In the genomic region with DNA sequence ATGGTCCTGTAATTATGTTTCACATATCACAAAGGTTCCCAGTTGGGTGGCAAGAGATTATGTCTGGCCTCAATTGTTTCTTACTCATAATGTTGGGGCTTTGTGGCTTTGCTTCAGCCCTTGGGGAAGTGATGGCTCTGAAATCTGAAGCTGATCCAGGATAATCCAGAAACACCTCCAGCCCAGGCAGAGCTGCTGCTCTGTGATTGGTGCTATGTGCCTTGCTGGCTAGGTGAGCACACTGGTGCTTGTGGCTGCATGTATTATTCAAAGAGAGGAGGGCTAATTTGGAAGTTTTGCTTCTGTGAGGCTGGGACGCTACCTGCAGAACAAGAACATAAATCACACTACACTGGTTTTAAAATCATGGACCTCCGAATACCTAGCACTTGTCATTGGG, we compare ENCODE assay signal across 21 cellular contexts.
DNase-seq lines count a peak whose midpoint lies in the region; ATAC-seq and TF ChIP-seq lines count a peak whose summit lies in the region.
"Had no signal": no experiment of that assay in that cellular context is flagged by ENCODE, and none has a peak within 500 bp of the region (broad histone marks: within the 10 kb centered on the region; RNA-seq: fewer than 3 reads in every experiment).

No MANE protein-coding gene starts in this region.

- H3K23me2 ChIP-seq in H9 (ENCODE audit: insufficient read length, low read depth, low read length, poor library complexity, severe bottlenecking) = no peaks in the 10 kb centered on the region

- no peaks in the 10 kb centered on the region for H4K20me1 ChIP-seq in H9 (ENCODE audit: control insufficient read depth, insufficient read depth, insufficient read length)
- H4K20me1 ChIP-seq: BLaER1 treated with 17β-estradiol and CSF1 and Interleukin-3, amounts not matched to agents 10 nM and 100 nM had no signal

- H4K5ac ChIP-seq in H9 (ENCODE audit: insufficient read length, low read depth, low read length) = no peak overlapping the region

- H4K8ac ChIP-seq in H9 (replicated peaks; ENCODE audit: insufficient read length, low read depth, low read length) = no peak overlapping the region

- CTCF ChIA-PET in CD8-positive, alpha-beta T cell (lab: Charles Lee) = no interaction called here

- H3K9ac ChIP-seq in H9 (ENCODE audit: extremely low read depth, insufficient read length, low read length) = no peak overlapping the region
- H3K9ac ChIP-seq: BLaER1 treated with 17β-estradiol and CSF1 and Interleukin-3, amounts not matched to agents 10 nM and 100 nM had no signal

- H3T11ph ChIP-seq in H9 (ENCODE audit: low read length) = no peak overlapping the region

- no peak overlapping the region for H3K56ac ChIP-seq in H9 (ENCODE audit: insufficient read length, low read depth, low read length)

- no peak for TF ChIP-seq CTCF in CD8-positive, alpha-beta T cell (IDR thresholded peaks at IDR 0.05)
- no peak for TF ChIP-seq CTCF in H9 (conservative IDR thresholded peaks at IDR 0.05)
- TF ChIP-seq CTCF in WERI-Rb-1 (IDR thresholded peaks at IDR 0.05; ENCODE audit: low read depth, low read length) = no peak

- H2BK12ac ChIP-seq in H9 (ENCODE audit: insufficient read length, low read depth, low read length) = no peak overlapping the region

- H2AK5ac ChIP-seq in H9 (ENCODE audit: insufficient read length, low read length) = no peak overlapping the region

- peak overlapping the region; percentile 8 for H3K27ac Mint-ChIP-seq in CD8-positive, alpha-beta T cell
- peak overlapping the region in 1 of 3 experiments; percentile 72; a peak in 2 of 7 replicates for H3K27ac Mint-ChIP-seq in H9
- H3K27ac Mint-ChIP-seq in activated naive CD4-positive, alpha-beta T cell treated with anti-CD3 and anti-CD28 coated beads, Interleukin-2, amount 50 U/mL, for 72 hours = no peak overlapping the region
- H3K27ac Mint-ChIP-seq: CD14-positive monocyte; CD4-positive, alpha-beta T cell had no signal

- intact Hi-C loops in CD8-positive, alpha-beta T cell (cut with DNase I, micrococcal nuclease) = no loop called here

- no peak overlapping the region for H3K23ac ChIP-seq in H9 (ENCODE audit: insufficient read length, low read depth, low read length)

- no peak overlapping the region for H2BK15ac ChIP-seq in H9 (ENCODE audit: low read depth, low read length)

- H3K79me2 ChIP-seq in H9 (ENCODE audit: insufficient read depth, low read length) = no peaks in the 10 kb centered on the region

- H3K4me3 Mint-ChIP-seq in CD8-positive, alpha-beta T cell = no peak overlapping the region
- no peak overlapping the region for H3K4me3 Mint-ChIP-seq in H9
- H3K4me3 Mint-ChIP-seq: CD4-positive, alpha-beta T cell had no signal

- POLR2A ChIA-PET in CD8-positive, alpha-beta T cell (lab: Charles Lee) = no interaction called here

- peaks cover 2% of the 10 kb centered on the region for H3K27me3 Mint-ChIP-seq in CD8-positive, alpha-beta T cell (ENCODE audit: low read depth)
- peaks cover 2% of the 10 kb centered on the region; the same call in 1 of the 2 replicates for H3K27me3 Mint-ChIP-seq in H9 (ENCODE audit: low read depth)
- H3K27me3 Mint-ChIP-seq: CD4-positive, alpha-beta T cell had no signal

- DNase-seq in CD8-positive, alpha-beta T cell = no peak
- peak; percentile 11 for DNase-seq in H9
- DNase-seq in WERI-Rb-1 = peak; percentile 69
- peak; percentile 18 for DNase-seq in islet precursor cell
- DNase-seq in activated naive CD4-positive, alpha-beta T cell treated with anti-CD3 and anti-CD28 coated beads, Interleukin-2, amount 50 U/mL, for 72 hours (ENCODE audit: low spot score in 2 of 2) = no peak
- DNase-seq in COLO668 (lab: John Stamatoyannopoulos, UW; ENCODE audit: unreplicated experiment) = no peak
- DNase-seq: 8988T; ACHN; AML-193; BE2C; Caco-2; CD4-positive, alpha-beta T cell; DMS153; DND-41; GOT3; HCEC 1CT had no signal

- peaks cover 20% of the 10 kb centered on the region for H3K4me1 ChIP-seq in CD8-positive, alpha-beta T cell (ENCODE audit: insufficient read depth, low read length)
- H3K4me1 ChIP-seq in H9 (ENCODE audit: insufficient read depth, low read length) = no peaks in the 10 kb centered on the region
- H3K4me1 ChIP-seq: A549; BE2C; BLaER1 treated with 17β-estradiol and CSF1 and Interleukin-3, amounts not matched to agents 10 nM and 100 nM; Caco-2 had no signal

- no peak overlapping the region for H2AFZ ChIP-seq in H9 (ENCODE audit: low read length)

- no peak overlapping the region for H4K91ac ChIP-seq in H9 (ENCODE audit: insufficient read length, low read depth, low read length)

- H2BK120ac ChIP-seq in H9 (ENCODE audit: low read depth, low read length, poor library complexity, severe bottlenecking) = no peak overlapping the region

- H2BK5ac ChIP-seq in H9 (ENCODE audit: insufficient read length, low read length) = no peak overlapping the region

- no peaks in the 10 kb centered on the region for H3K79me1 ChIP-seq in H9 (ENCODE audit: insufficient read depth, low read depth, low read length, poor library complexity, severe bottlenecking)

- H2BK20ac ChIP-seq in H9 (ENCODE audit: low read depth, low read length, poor library complexity, severe bottlenecking) = no peak overlapping the region

- no peak overlapping the region for H3K4me2 ChIP-seq in H9 (ENCODE audit: insufficient read depth, insufficient read length, low read length)
- H3K4me2 ChIP-seq: A549; BLaER1 treated with 17β-estradiol and CSF1 and Interleukin-3, amounts not matched to agents 10 nM and 100 nM had no signal

- H3K9me3 ChIP-seq in CD8-positive, alpha-beta T cell (ENCODE audit: low read length) = no peaks in the 10 kb centered on the region
- no peaks in the 10 kb centered on the region for H3K9me3 ChIP-seq in H9 (ENCODE audit: control insufficient read depth, low read depth, low read length)
- H3K9me3 ChIP-seq in WERI-Rb-1 (ENCODE audit: severe bottlenecking) = no peaks in the 10 kb centered on the region
- H3K9me3 ChIP-seq: A549, BE2C, Caco-2 had no signal

- H3K27ac ChIP-seq in CD8-positive, alpha-beta T cell (ENCODE audit: low read depth, low read length) = no peak overlapping the region
- H3K27ac ChIP-seq in H9 (ENCODE audit: insufficient read length, low read depth, low read length) (no peak overlapping the region), WERI-Rb-1 (no peak overlapping the region)
- H3K27ac ChIP-seq: A549; BLaER1 treated with 17β-estradiol and CSF1 and Interleukin-3, amounts not matched to agents 10 nM and 100 nM had no signal

- H3K27me3 ChIP-seq in CD8-positive, alpha-beta T cell (ENCODE audit: insufficient read depth, low read length) = no peaks in the 10 kb centered on the region
- H3K27me3 ChIP-seq in H9 (ENCODE audit: insufficient read depth, low read length) = no peaks in the 10 kb centered on the region
- H3K27me3 ChIP-seq in WERI-Rb-1 (ENCODE audit: insufficient read depth, low read depth, severe bottlenecking) = peaks cover 3% of the 10 kb centered on the region
- H3K27me3 ChIP-seq: BE2C; BLaER1 treated with 17β-estradiol and CSF1 and Interleukin-3, amounts not matched to agents 10 nM and 100 nM had no signal

- peaks cover 2% of the 10 kb centered on the region for H3K9me3 Mint-ChIP-seq in CD8-positive, alpha-beta T cell
- peaks cover 1% of the 10 kb centered on the region in 2 experiments; a peak in 3 of 5 replicates for H3K9me3 Mint-ChIP-seq in H9
- no peaks in the 10 kb centered on the region for H3K9me3 Mint-ChIP-seq in activated naive CD4-positive, alpha-beta T cell treated with anti-CD3 and anti-CD28 coated beads, Interleukin-2, amount 50 U/mL, for 72 hours
- H3K9me3 Mint-ChIP-seq: CD4-positive, alpha-beta T cell had no signal

- no CpG with 5 or more reads among the region's 2 CpGs for WGBS in H9 (ENCODE audit: extremely low coverage, insufficient read length, low lambda C conversion rate)

- H3K18ac ChIP-seq in H9 (ENCODE audit: insufficient read length, low read depth, low read length) = no peak overlapping the region

- H3K4me1 Mint-ChIP-seq in CD8-positive, alpha-beta T cell (ENCODE audit: low read depth) = peaks cover 7% of the 10 kb centered on the region
- peaks cover 30 to 34% of the 10 kb centered on the region in 2 experiments for H3K4me1 Mint-ChIP-seq in H9
- H3K4me1 Mint-ChIP-seq: CD14-positive monocyte had no signal

- no peaks in the 10 kb centered on the region for H3K36me3 ChIP-seq in CD8-positive, alpha-beta T cell (ENCODE audit: insufficient read depth, low read length)
- no peaks in the 10 kb centered on the region for H3K36me3 ChIP-seq in WERI-Rb-1
- H3K36me3 ChIP-seq: BE2C; BLaER1 treated with 17β-estradiol and CSF1 and Interleukin-3, amounts not matched to agents 10 nM and 100 nM had no signal

- H3K4me3 ChIP-seq in CD8-positive, alpha-beta T cell (ENCODE audit: low read depth, low read length) = no peak overlapping the region
- no peak overlapping the region for H3K4me3 ChIP-seq in WERI-Rb-1 (ENCODE audit: low read depth, low read length)
- H3K4me3 ChIP-seq: A549; BLaER1 treated with 17β-estradiol and CSF1 and Interleukin-3, amounts not matched to agents 10 nM and 100 nM had no signal

- H3K36me3 Mint-ChIP-seq in CD8-positive, alpha-beta T cell = no peaks in the 10 kb centered on the region
- peaks cover 1 to 3% (median 2%) of the 10 kb centered on the region in 3 experiments; a peak in 5 of 7 replicates for H3K36me3 Mint-ChIP-seq in H9 (ENCODE audit: insufficient read depth in 1 of 3, low read depth in 3 of 3)
- no peaks in the 10 kb centered on the region for H3K36me3 Mint-ChIP-seq in activated naive CD4-positive, alpha-beta T cell treated with anti-CD3 and anti-CD28 coated beads, Interleukin-2, amount 50 U/mL, for 72 hours
- H3K36me3 Mint-ChIP-seq: CD14-positive monocyte had no signal

- ATAC-seq in CD8-positive, alpha-beta T cell = no peak
- ATAC-seq in GM21381 (IDR thresholded peaks at IDR 0.05; ENCODE audit: unreplicated experiment) (no peak), GM18519 (IDR thresholded peaks at IDR 0.05; ENCODE audit: low FRiP score, unreplicated experiment) (no peak)
- ATAC-seq in activated naive CD4-positive, alpha-beta T cell treated with anti-CD3 and anti-CD28 coated beads, Interleukin-2, amount 50 U/mL, for 72 hours = no peak
- ATAC-seq: A549 had no signal

- H3K4ac ChIP-seq in H9 (ENCODE audit: low read depth, low read length) = no peak overlapping the region

- H3K14ac ChIP-seq in H9 (ENCODE audit: insufficient read depth, low read length) = no peak overlapping the region

Comparison
In these comparisons a context has a peak if more than half of its experiments do, and no peak if none do; other contexts are left out.
1. DNase-seq: peak in H9 (single experiment), WERI-Rb-1 (single experiment) and islet precursor cell (single experiment); none in CD8-positive, alpha-beta T cell (0 of 7), activated naive CD4-positive, alpha-beta T cell treated with anti-CD3 and anti-CD28 coated beads, Interleukin-2, amount 50 U/mL, for 72 hours (0 of 2) and COLO668 (single experiment).